Comparison of ENCODE assay signal across 8 cellular contexts in the genomic region with DNA sequence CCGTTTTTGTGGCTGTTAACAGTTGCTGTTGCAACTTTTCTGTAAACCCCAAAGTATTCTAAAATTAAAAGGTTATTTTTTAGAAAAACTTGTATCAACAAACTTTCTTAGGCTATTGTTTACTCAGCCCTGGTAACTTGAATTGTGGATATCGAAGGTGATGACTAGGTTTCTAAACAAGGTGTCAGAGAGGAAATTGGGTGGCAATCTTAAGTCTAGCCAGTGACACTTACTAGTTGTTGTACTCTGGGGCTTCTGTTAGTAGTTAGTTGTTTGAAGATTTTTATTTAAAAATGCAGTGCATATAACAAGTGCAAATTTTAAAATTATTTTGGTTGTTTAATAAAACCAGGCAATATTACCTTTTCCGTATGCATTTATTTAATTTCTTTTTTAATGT. TPM values are rescaled to one million over a fixed set of nuclear protein-coding genes. Genes with fewer than 3 reads are reported as not detected.
DNase-seq lines count a peak whose midpoint lies in the region; ATAC-seq and TF ChIP-seq lines count a peak whose summit lies in the region.

No MANE protein-coding gene starts in this region.

- H3K27ac ChIP-seq in HL-60 (replicated peaks) = peak overlapping the region; percentile 82

- POLR2A ChIA-PET in BJ (lab: Charles Lee) (no interaction called here), GM10248 (lab: Yijun Ruan, JAX) (no interaction called here)
- POLR2A ChIA-PET in activated CD8-positive, alpha-beta T cell treated with anti-CD3 and anti-CD28 coated beads, Interleukin-2, amount 10 ng/mL, durations not matched to agents 7 days and 5 days (lab: Charles Lee) = interaction anchor here (0.8 to 1.4 kb wide), 2 partner anchors 20 to 796 kb away, joined by 3 to 5 read pairs; a partner anchor contains a TSS

- peaks cover 32% of the 10 kb centered on the region for H3K36me3 Mint-ChIP-seq in activated CD8-positive, alpha-beta T cell treated with anti-CD3 and anti-CD28 coated beads, Interleukin-2, amount 10 ng/mL, durations not matched to agents 7 days and 5 days (ENCODE audit: low read depth)
- no peaks in the 10 kb centered on the region for H3K36me3 Mint-ChIP-seq in immature natural killer cell

- ATAC-seq in activated CD8-positive, alpha-beta T cell treated with anti-CD3 and anti-CD28 coated beads, Interleukin-2, amount 10 ng/mL, durations not matched to agents 7 days and 5 days = no peak
- ATAC-seq in GM18868 (IDR thresholded peaks at IDR 0.05; ENCODE audit: unreplicated experiment) = no peak

- H3K4me3 Mint-ChIP-seq in activated CD8-positive, alpha-beta T cell treated with anti-CD3 and anti-CD28 coated beads, Interleukin-2, amount 10 ng/mL, durations not matched to agents 7 days and 5 days = peak overlapping the region; percentile 88
- peak overlapping the region; percentile 90 to 100 (median 96) for H3K4me3 Mint-ChIP-seq in immature natural killer cell

- peak overlapping the region; percentile 97 for H3K27ac Mint-ChIP-seq in activated CD8-positive, alpha-beta T cell treated with anti-CD3 and anti-CD28 coated beads, Interleukin-2, amount 10 ng/mL, durations not matched to agents 7 days and 5 days
- H3K27ac Mint-ChIP-seq in immature natural killer cell = peak overlapping the region in 5 of 6 donors; percentile 22 to 100 (median 64)

- H3K27me3 ChIP-seq in BJ (ENCODE audit: control insufficient read depth, insufficient read depth, low read length) (no peaks in the 10 kb centered on the region), HL-60 (ENCODE audit: insufficient read depth, poor library complexity, severe bottlenecking) (no peaks in the 10 kb centered on the region)

- DNase-seq in BJ (ENCODE audit: low read depth) (no peak), HL-60 (ENCODE audit: low read depth in 1 of 2, low spot score in 1 of 2) (no peak), immature natural killer cell (no peak), HuH-7.5 (ENCODE audit: low spot score) (no peak), GM10248 (ENCODE audit: extremely low spot score) (no peak)
- DNase-seq in activated CD8-positive, alpha-beta T cell treated with anti-CD3 and anti-CD28 coated beads, Interleukin-2, amount 10 ng/mL, durations not matched to agents 7 days and 5 days = no peak
- DNase-seq in stimulated activated CD4-positive, alpha-beta T cell treated with anti-CD3 and anti-CD28 coated beads, Interleukin-4, amount 100 ng/mL, for 1 hour = no peak

- H3K36me3 ChIP-seq in BJ (ENCODE audit: control insufficient read depth, insufficient read depth, low read length) = no peaks in the 10 kb centered on the region

- H3K9me3 Mint-ChIP-seq in activated CD8-positive, alpha-beta T cell treated with anti-CD3 and anti-CD28 coated beads, Interleukin-2, amount 10 ng/mL, durations not matched to agents 7 days and 5 days (ENCODE audit: insufficient read depth) = no peaks in the 10 kb centered on the region
- H3K9me3 Mint-ChIP-seq in immature natural killer cell = no peaks in the 10 kb centered on the region

- CTCF ChIA-PET in BJ (lab: Yijun Ruan, JAX) = no interaction called here
- CTCF ChIA-PET in activated CD8-positive, alpha-beta T cell treated with anti-CD3 and anti-CD28 coated beads, Interleukin-2, amount 10 ng/mL, durations not matched to agents 7 days and 5 days (lab: Charles Lee) = interaction anchor here (0.7 to 2.0 kb wide), 2 partner anchors 8 to 20 kb away, joined by 3 to 10 read pairs; a partner anchor contains a TSS
- CTCF ChIA-PET in GM10248 (lab: Yijun Ruan, JAX) = no interaction called here

- no peaks in the 10 kb centered on the region for H3K27me3 Mint-ChIP-seq in activated CD8-positive, alpha-beta T cell treated with anti-CD3 and anti-CD28 coated beads, Interleukin-2, amount 10 ng/mL, durations not matched to agents 7 days and 5 days (ENCODE audit: low read depth)
- H3K27me3 Mint-ChIP-seq in immature natural killer cell (ENCODE audit: low read depth in 3 of 3) = peaks cover 3 to 12% (median 9%) of the 10 kb centered on the region in 3 donors

- H3K4me1 Mint-ChIP-seq in activated CD8-positive, alpha-beta T cell treated with anti-CD3 and anti-CD28 coated beads, Interleukin-2, amount 10 ng/mL, durations not matched to agents 7 days and 5 days (ENCODE audit: low read depth) = peaks cover 60% of the 10 kb centered on the region
- H3K4me1 Mint-ChIP-seq in immature natural killer cell = peaks cover 35 to 46% of the 10 kb centered on the region in 2 donors

- H3K4me3 ChIP-seq in BJ (ENCODE audit: low read depth, low read length) (peak overlapping the region; percentile 86), HL-60 (replicated peaks; ENCODE audit: insufficient read depth, low read length) (peak overlapping the region; percentile 97)

- TF ChIP-seq CTCF in BJ (IDR thresholded peaks at IDR 0.05; ENCODE audit: insufficient read depth, low read depth, low read length) = no peak
- TF ChIP-seq CTCF in HL-60 (IDR thresholded peaks at IDR 0.05; ENCODE audit: insufficient read depth, low read length) = no peak
- TF ChIP-seq CTCF in GM10248 (IDR thresholded peaks at IDR 0.05; ENCODE audit: control extremely low read depth, extremely low read depth, low read depth, missing control alignments) = no peak

RNA-seq across cellular contexts. Expression of a gene that starts 1.3 kb away (rescaled TPM):
- polyA plus RNA-seq in BJ (2011; rRNA removed) (4.3 and 9.2 TPM in 2 replicates), immature natural killer cell (1 to 10 TPM in 2 of 3 donors, under 1 TPM in 1; 0.55 to 2.0 (median 1.4) TPM)
- polyA minus RNA-seq in BJ (2011; rRNA and poly(A)+ RNA removed) = 3.3 and 5.6 TPM in 2 replicates
- 10 to 100 TPM; 85.2 to 87.0 TPM for total RNA-seq in activated CD8-positive, alpha-beta T cell treated with anti-CD3 and anti-CD28 coated beads, Interleukin-2, amount 10 ng/mL, durations not matched to agents 7 days and 5 days

RNA-seq across cellular contexts. Expression of a gene that starts 20.3 kb away (rescaled TPM):
- polyA plus RNA-seq in BJ (2011; rRNA removed) (15.1 and 30.7 TPM in 2 replicates), immature natural killer cell (10 to 100 TPM in 2 of 3 donors, 1 to 10 TPM in 1; 8.3 to 18.2 (median 14.1) TPM)
- polyA minus RNA-seq in BJ (2011; rRNA and poly(A)+ RNA removed) = 19.5 and 22.6 TPM in 2 replicates
- total RNA-seq in activated CD8-positive, alpha-beta T cell treated with anti-CD3 and anti-CD28 coated beads, Interleukin-2, amount 10 ng/mL, durations not matched to agents 7 days and 5 days = 10 to 100 TPM; 12.5 to 13.4 TPM
